9 cellular contexts compared by ENCODE assay signal in genomic region chr12:52904509-52905300, GRCh38. TPM values are rescaled to one million over a fixed set of nuclear protein-coding genes. Genes with fewer than 3 reads are reported as not detected.
DNase-seq lines count a peak whose midpoint lies in the region; FAIRE-seq and TF ChIP-seq lines count a peak whose summit lies in the region.
"Not testable (repeated sequence)": the region's sequence is repeated elsewhere in the genome, so short reads cannot be mapped to it uniquely, and the experiment has no call there.
"Had no signal": no experiment of that assay in that cellular context is flagged by ENCODE, and none has a peak within 500 bp of the region (broad histone marks: within the 10 kb centered on the region; RNA-seq: fewer than 3 reads in every experiment).

Gene KRT8 (minus strand): TSS chr12:52905076. CDS start chr12:52904981, 95 bp downstream.

- DNase-seq in HT1080 (ENCODE audit: low read depth) (peak; percentile 91), NCI-H2171 treated with DMSO at 0.1 percent for 48 hours (lab: John Stamatoyannopoulos, UW) (peak; percentile 88), breast epithelium (ENCODE audit: low spot score in 2 of 2) (peak; percentile 98), mesendoderm (peak; percentile 98), small intestine (peak; percentile 98)
- DNase-seq in WERI-Rb-1; cardiac septum (ENCODE audit: low spot score): not testable (repeated sequence)

- H3K79me2 ChIP-seq in mesendoderm (ENCODE audit: control insufficient read depth, insufficient read depth, low read length) = peaks cover 40% of the 10 kb centered on the region

- FAIRE-seq in small intestine (lab: Jason Lieb, UNC) = not testable (repeated sequence)

- peak; percentile 96 for TF ChIP-seq POLR2A in breast epithelium (IDR thresholded peaks at IDR 0.05)

- H3K9me3 ChIP-seq in WERI-Rb-1 (ENCODE audit: severe bottlenecking); breast epithelium; small intestine (ENCODE audit: control insufficient read depth, low read depth): not testable (repeated sequence)

- H3K4me3 ChIP-seq in WERI-Rb-1 (ENCODE audit: low read depth, low read length) = not testable (repeated sequence)
- peak within 1 kb of the TSS; percentile 42 to 75 (median 67) for H3K4me3 ChIP-seq in breast epithelium
- H3K4me3 ChIP-seq in mesendoderm (ENCODE audit: low read length) = peak within 1 kb of the TSS; percentile 89
- peak within 1 kb of the TSS; percentile 57 to 96 for H3K4me3 ChIP-seq in small intestine (ENCODE audit: low read depth in 1 of 2, low read length in 2 of 2)

- H2BK5ac ChIP-seq in mesendoderm (ENCODE audit: low read length) = peak within 1 kb of the TSS; percentile 81

- H3K79me1 ChIP-seq in mesendoderm (ENCODE audit: low read length) = peaks cover 16% of the 10 kb centered on the region

- H3K9ac ChIP-seq in mesendoderm (ENCODE audit: low read length) = peak within 1 kb of the TSS; percentile 91

- peak within 1 kb of the TSS; percentile 96 for H3K27ac ChIP-seq in C4-2B
- not testable (repeated sequence) for H3K27ac ChIP-seq in WERI-Rb-1
- peak within 1 kb of the TSS; percentile 92 to 96 for H3K27ac ChIP-seq in breast epithelium
- H3K27ac ChIP-seq in mesendoderm (ENCODE audit: low read depth, low read length) = peak within 1 kb of the TSS; percentile 82
- H3K27ac ChIP-seq in small intestine (ENCODE audit: low read depth in 1 of 2, low read length in 1 of 2) = peak within 1 kb of the TSS; percentile 94 to 100

- peak within 1 kb of the TSS; percentile 92 for H3K56ac ChIP-seq in mesendoderm (ENCODE audit: low read length)

- H3K36me3 ChIP-seq in WERI-Rb-1, breast epithelium: not testable (repeated sequence)
- H3K36me3 ChIP-seq in mesendoderm (ENCODE audit: control insufficient read depth, insufficient read depth, low read length) (peaks cover 19% of the 10 kb centered on the region), small intestine (ENCODE audit: control insufficient read depth in 2 of 2, insufficient read depth in 2 of 2, low read length in 2 of 2) (peaks cover 0 to 17% of the 10 kb centered on the region in 2 donors)

- H3K23ac ChIP-seq in mesendoderm (ENCODE audit: low read length) = peak within 1 kb of the TSS; percentile 98

- peak within 1 kb of the TSS; percentile 60 for H3K4ac ChIP-seq in mesendoderm (ENCODE audit: low read depth, low read length)

- H4K8ac ChIP-seq in mesendoderm (ENCODE audit: low read depth, low read length) = not testable (repeated sequence)

- TF ChIP-seq CTCF in C4-2B (conservative IDR thresholded peaks at IDR 0.05) (peak; percentile 93), WERI-Rb-1 (IDR thresholded peaks at IDR 0.05; ENCODE audit: low read depth, low read length) (peak; percentile 16; the same call in 1 of the 2 replicates), breast epithelium (IDR thresholded peaks at IDR 0.05) (peak; percentile 22 to 59 (median 35))

- not testable (repeated sequence) for H2BK120ac ChIP-seq in mesendoderm (ENCODE audit: low read depth, low read length)

- peaks cover 96% of the 10 kb centered on the region for H3K27me3 ChIP-seq in WERI-Rb-1 (ENCODE audit: insufficient read depth, low read depth, severe bottlenecking)
- not testable (repeated sequence) for H3K27me3 ChIP-seq in breast epithelium; mesendoderm (ENCODE audit: insufficient read depth, low read length, poor library complexity); small intestine (ENCODE audit: control insufficient read depth in 2 of 2, insufficient read depth in 2 of 2, low read length in 2 of 2)

- WGBS in mesendoderm (ENCODE audit: extremely low coverage, insufficient coverage, low lambda C conversion rate) = no CpG with 5 or more reads among the region's 33 CpGs
- WGBS in small intestine, 3 donors = 23 to 63% (median 32%) methylated on average over 32 to 33 of the region's 33 CpGs

- not testable (repeated sequence) for H4K5ac ChIP-seq in mesendoderm (ENCODE audit: low read length)

- peak within 1 kb of the TSS; percentile 41 for H2BK15ac ChIP-seq in mesendoderm (replicated peaks; ENCODE audit: low read depth)

- not testable (repeated sequence) for H2AK5ac ChIP-seq in mesendoderm (ENCODE audit: low read length)

- H3K4me1 ChIP-seq in breast epithelium = not testable (repeated sequence)
- H3K4me1 ChIP-seq in mesendoderm (ENCODE audit: control insufficient read depth, low read depth, low read length) = peaks cover 19% of the 10 kb centered on the region
- H3K4me1 ChIP-seq in small intestine (ENCODE audit: control insufficient read depth in 2 of 2, insufficient read depth in 1 of 2, low read depth in 1 of 2, low read length in 1 of 2) = peaks cover 0 to 12% of the 10 kb centered on the region in 2 donors

- peak within 1 kb of the TSS; percentile 56 for H3K18ac ChIP-seq in mesendoderm (ENCODE audit: low read length)

- intact Hi-C loops in breast epithelium (cut with DNase I; ENCODE audit: low total_unique reads); cardiac septum (cut with DNase I): not testable (repeated sequence)

- H3K4me2 ChIP-seq in mesendoderm (ENCODE audit: low read length) = peak within 1 kb of the TSS; percentile 53

RNA-seq across cellular contexts. Expression of gene KRT8, which starts in this region (rescaled TPM):
- total RNA-seq in HT1080 (2014; rRNA removed; shearing (Covaris generic)) = 199 and 204 TPM in 2 replicates
- polyA plus RNA-seq in HT1080 (2015; cell fraction: cytosol; rRNA removed) = 437 and 465 TPM in 2 replicates
- 593 and 647 TPM in 2 replicates for polyA plus RNA-seq in HT1080 (2015; cell fraction: nucleus; rRNA removed)
- total RNA-seq in breast epithelium = 100 to 1,000 TPM in 2 of 3 donors, 1 to 10 TPM in 1; 4.6 to 430 (median 153) TPM
- 82.2 TPM for total RNA-seq in cardiac septum
- 450 TPM for polyA plus RNA-seq in mesendoderm (2013, experiment 1 of 2)
- 461 TPM for polyA plus RNA-seq in mesendoderm (2013, experiment 2 of 2)
- polyA plus RNA-seq in small intestine = 1,000 to 10,000 TPM; 2,417 to 3,002 (median 2,429) TPM
- total RNA-seq: SK-MEL-5 had no signal

Comparison
In these comparisons a context has a peak if more than half of its experiments do, and no peak if none do; other contexts are left out.
1. CTCF ChIP-seq: peak in every context shown above with its lines; median percentile 93 in C4-2B; 35 in breast epithelium; 16 in WERI-Rb-1.